ENCODE assay signal across 1 cellular context in genomic region chr19:45001087-45001739, GRCh38.
TF ChIP-seq lines count a peak whose summit lies in the region.

RELB (plus strand) TSS chr19:45001464; CDS start chr19:45001580, 116 bp downstream.

TF ChIP-seq in HCT116, 20 proteins besides CTCF, POLR2A, EP300 and RAD21 (continued from another document):
- no peak for TF ChIP-seq ZBTB33 (IDR thresholded peaks at IDR 0.05; ENCODE audit: extremely low read depth, insufficient replicate concordance, low read length)
- TF ChIP-seq MAX (IDR thresholded peaks at IDR 0.05): peak; percentile 56
